10 cellular contexts compared by ENCODE assay signal in genomic region chr6:75612434-75612833, GRCh38. TPM values are rescaled to one million over a fixed set of nuclear protein-coding genes. Genes with fewer than 3 reads are reported as not detected.
DNase-seq lines count a peak whose midpoint lies in the region; ATAC-seq and TF ChIP-seq lines count a peak whose summit lies in the region.
"Had no signal": no experiment of that assay in that cellular context is flagged by ENCODE, and none has a peak within 500 bp of the region (broad histone marks: within the 10 kb centered on the region; RNA-seq: fewer than 3 reads in every experiment).

No MANE protein-coding gene starts in this region.

- TF ChIP-seq CTCF in PC-9 (conservative IDR thresholded peaks at IDR 0.05) = no peak
- no peak for TF ChIP-seq CTCF in gastroesophageal sphincter (IDR thresholded peaks at IDR 0.05)
- TF ChIP-seq CTCF in tibial artery (IDR thresholded peaks at IDR 0.05) = no peak

- H3K27me3 ChIP-seq in PC-9 (ENCODE audit: insufficient read depth, low read depth) (no peaks in the 10 kb centered on the region), gastroesophageal sphincter (no peaks in the 10 kb centered on the region), tibial artery (no peaks in the 10 kb centered on the region)

- WGBS in gastroesophageal sphincter (ENCODE audit: low coverage in 1 of 2), 2 donors = 83% methylated on average over 2 of the region's 3 CpGs; no CpG with 5 or more reads in 1 of the 2 donors

- peaks cover 100% of the 10 kb centered on the region for H3K79me2 ChIP-seq in PC-9 (ENCODE audit: low read depth)

- H4K20me1 ChIP-seq in PC-9 (ENCODE audit: insufficient read depth) = peaks cover 87% of the 10 kb centered on the region

- H3K27me3 Mint-ChIP-seq in activated naive CD4-positive, alpha-beta T cell treated with anti-CD3 and anti-CD28 coated beads for 36 hours (ENCODE audit: low read depth) = no peaks in the 10 kb centered on the region

- H3F3A ChIP-seq in PC-9 (ENCODE audit: insufficient read depth, low read depth) = no peaks in the 10 kb centered on the region; the same call in 1 of the 2 replicates

- POLR2A ChIA-PET in PC-9 (lab: Charles Lee; ENCODE audit: unreplicated experiment) = interaction anchor here (0.5 kb wide), 3 partner anchors 10 to 261 kb away, joined by 4 to 7 read pairs (median 6); partner anchors contain the start of gene SENP6

- CTCF ChIA-PET in activated naive CD4-positive, alpha-beta T cell treated with anti-CD3 and anti-CD28 coated beads for 36 hours (lab: Charles Lee) = interaction anchor here (1.1 kb wide), 1 partner anchor 346 kb away, joined by 3 read pairs; no protein-coding TSS in a partner anchor
- CTCF ChIA-PET in PC-9 (lab: Charles Lee) = no interaction called here

- no peak overlapping the region for H3K4me3 Mint-ChIP-seq in activated naive CD4-positive, alpha-beta T cell treated with anti-CD3 and anti-CD28 coated beads for 36 hours

- 0 out of 2 replicates have a peak, but pooled peaks cover 3% of the 10 kb centered on the region for H3K36me3 ChIP-seq in PC-9 (ENCODE audit: low read depth)
- H3K36me3 ChIP-seq in gastroesophageal sphincter = no peaks in the 10 kb centered on the region
- H3K36me3 ChIP-seq in tibial artery = no peaks in the 10 kb centered on the region

- BruUV-seq in PC-9 (replicated peaks; lab: Mats Ljungman, UMichigan) = no TSS peak

- peaks cover 89% of the 10 kb centered on the region for H3K4me1 Mint-ChIP-seq in activated naive CD4-positive, alpha-beta T cell treated with anti-CD3 and anti-CD28 coated beads for 36 hours (ENCODE audit: low read depth)

- ATAC-seq in gastroesophageal sphincter (no peak), GM21526 (IDR thresholded peaks at IDR 0.05; ENCODE audit: low FRiP score, unreplicated experiment) (no peak)

- TF ChIP-seq POLR2A in gastroesophageal sphincter (IDR thresholded peaks at IDR 0.05) = no peak

- TF ChIP-seq EP300 in gastroesophageal sphincter (IDR thresholded peaks at IDR 0.05) = no peak

- DNase-seq in activated naive CD4-positive, alpha-beta T cell treated with anti-CD3 and anti-CD28 coated beads for 36 hours = no peak
- DNase-seq in activated naive CD4-positive, alpha-beta T cell treated with Interleukin-2 at 50 U/mL for 16 hours = no peak
- DNase-seq in PC-9 (no peak), tibial artery (no peak), NCI-H2171 (lab: John Stamatoyannopoulos, UW) (no peak)
- DNase-seq in stimulated activated CD4-positive, alpha-beta T cell treated with anti-CD3 and anti-CD28 coated beads, Interleukin-4, amount 100 ng/mL, for 4 hours = no peak
- DNase-seq: amniotic stem cell had no signal

- H3K27ac Mint-ChIP-seq in activated naive CD4-positive, alpha-beta T cell treated with anti-CD3 and anti-CD28 coated beads for 36 hours = peak overlapping the region; percentile 50

- no peaks in the 10 kb centered on the region for H3K9me3 ChIP-seq in PC-9 (ENCODE audit: insufficient read depth, low read depth)
- H3K9me3 ChIP-seq in gastroesophageal sphincter = no peaks in the 10 kb centered on the region
- no peaks in the 10 kb centered on the region for H3K9me3 ChIP-seq in tibial artery

- no peaks in the 10 kb centered on the region for H3K9me2 ChIP-seq in PC-9 (ENCODE audit: insufficient read depth)

- no peaks in the 10 kb centered on the region for H3K9me3 Mint-ChIP-seq in activated naive CD4-positive, alpha-beta T cell treated with anti-CD3 and anti-CD28 coated beads for 36 hours

- peak overlapping the region; percentile 4; the same call in 1 of the 2 replicates for H3K4me2 ChIP-seq in PC-9

- H3K4me3 ChIP-seq in PC-9 = no peak overlapping the region
- H3K4me3 ChIP-seq in gastroesophageal sphincter = no peak overlapping the region
- no peak overlapping the region for H3K4me3 ChIP-seq in tibial artery

- H3K36me3 Mint-ChIP-seq in activated naive CD4-positive, alpha-beta T cell treated with anti-CD3 and anti-CD28 coated beads for 36 hours (ENCODE audit: low read depth) = peaks cover 8% of the 10 kb centered on the region

- H3K4me1 ChIP-seq in PC-9 (replicated peaks; ENCODE audit: insufficient read depth) = peaks cover 25% of the 10 kb centered on the region
- peaks cover 21 to 100% (median 28%) of the 10 kb centered on the region in 3 donors for H3K4me1 ChIP-seq in gastroesophageal sphincter
- H3K4me1 ChIP-seq in tibial artery = peaks cover 0 to 91% (median 40%) of the 10 kb centered on the region in 4 donors

- no peak overlapping the region for H2AFZ ChIP-seq in PC-9

- no peak overlapping the region for H3K27ac ChIP-seq in PC-9
- peak overlapping the region in 3 of 4 donors; percentile 45 to 67 (median 57) for H3K27ac ChIP-seq in gastroesophageal sphincter
- peak overlapping the region; percentile 57 to 74 for H3K27ac ChIP-seq in tibial artery
- H3K27ac ChIP-seq: epithelial cell of prostate had no signal

- intact Hi-C loops in activated naive CD4-positive, alpha-beta T cell treated with anti-CD3 and anti-CD28 coated beads for 36 hours (cut with micrococcal nuclease) = loop anchor here (2.0 kb wide), 1 partner anchor 14 kb away; no protein-coding TSS in a partner anchor
- intact Hi-C loops in PC-9 (cut with micrococcal nuclease; ENCODE audit: unreplicated experiment) = no loop called here
- intact Hi-C loops in tibial artery (cut with DNase I; ENCODE audit: low total_unique reads) = no loop called here

RNA-seq across cellular contexts. Expression of gene SENP6, which starts 10.8 kb away (rescaled TPM):
- total RNA-seq in activated naive CD4-positive, alpha-beta T cell treated with anti-CD3 and anti-CD28 coated beads for 36 hours = 10 to 100 TPM; 54.0 to 57.7 TPM
- total RNA-seq in PC-9 (2021) = 68.0 and 70.4 TPM in 2 replicates
- 100 to 1,000 TPM; 108 to 192 (median 128) TPM for total RNA-seq in gastroesophageal sphincter
